ENCODE assay signal across 8 cellular contexts in genomic region chr7:74093671-74094223, GRCh38. TPM values are rescaled to one million over a fixed set of nuclear protein-coding genes. Genes with fewer than 3 reads are reported as not detected.
DNase-seq lines count a peak whose midpoint lies in the region; ATAC-seq and TF ChIP-seq lines count a peak whose summit lies in the region.

No MANE protein-coding gene starts in this region.

- H3K4me1 Mint-ChIP-seq in activated T-cell treated with anti-CD3 and anti-CD28 coated beads, Interleukin-2, amount 50 U/mL, for 24 hours (ENCODE audit: low read depth): peaks cover 26% of the 10 kb centered on the region
- H3K4me1 Mint-ChIP-seq in chondrocyte (ENCODE audit: low read depth): peaks cover 45% of the 10 kb centered on the region

- H3K9me3 Mint-ChIP-seq in activated T-cell treated with anti-CD3 and anti-CD28 coated beads, Interleukin-2, amount 50 U/mL, for 24 hours: no peaks in the 10 kb centered on the region
- H3K9me3 Mint-ChIP-seq in chondrocyte (ENCODE audit: low read depth): peaks cover 5% of the 10 kb centered on the region

- TF ChIP-seq CTCF in chondrocyte (IDR thresholded peaks at IDR 0.05): no peak
- TF ChIP-seq CTCF in omental fat pad (IDR thresholded peaks at IDR 0.05): no peak

- no peak for DNase-seq in activated T-cell treated with anti-CD3 and anti-CD28 coated beads, Interleukin-2, amount 50 U/mL, for 24 hours
- DNase-seq in activated T-cell treated with anti-CD3 and anti-CD28 coated beads, Interleukin-2, amount 50 U/mL, for 1 hour: no peak
- DNase-seq in chondrocyte (ENCODE audit: low spot score): no peak
- DNase-seq in omental fat pad (ENCODE audit: low spot score): no peak
- DNase-seq in inferior parietal cortex (ENCODE audit: extremely low spot score): no peak
- no peak for DNase-seq in AG20443 (ENCODE audit: low spot score)

- H3K27ac Mint-ChIP-seq in activated T-cell treated with anti-CD3 and anti-CD28 coated beads, Interleukin-2, amount 50 U/mL, for 24 hours: peak overlapping the region; percentile 93
- peak overlapping the region; percentile 94 for H3K27ac Mint-ChIP-seq in chondrocyte (ENCODE audit: unreplicated experiment)

- ATAC-seq in HG03378 (IDR thresholded peaks at IDR 0.05; ENCODE audit: unreplicated experiment) (peak; percentile 3), omental fat pad (ENCODE audit: low FRiP score) (peak; percentile 2), HG03139 (IDR thresholded peaks at IDR 0.05; ENCODE audit: unreplicated experiment) (no peak)

- H3K27me3 Mint-ChIP-seq in activated T-cell treated with anti-CD3 and anti-CD28 coated beads, Interleukin-2, amount 50 U/mL, for 24 hours: no peaks in the 10 kb centered on the region
- H3K27me3 Mint-ChIP-seq in chondrocyte (ENCODE audit: low read depth): no peaks in the 10 kb centered on the region

- peak overlapping the region; percentile 78 for H3K4me3 Mint-ChIP-seq in activated T-cell treated with anti-CD3 and anti-CD28 coated beads, Interleukin-2, amount 50 U/mL, for 24 hours
- H3K4me3 Mint-ChIP-seq in chondrocyte (ENCODE audit: unreplicated experiment): peak overlapping the region; percentile 39

- peaks cover 28% of the 10 kb centered on the region for H3K36me3 Mint-ChIP-seq in activated T-cell treated with anti-CD3 and anti-CD28 coated beads, Interleukin-2, amount 50 U/mL, for 24 hours (ENCODE audit: low read depth)
- H3K36me3 Mint-ChIP-seq in chondrocyte (ENCODE audit: low read depth): peaks cover 11% of the 10 kb centered on the region

RNA-seq across cellular contexts. Expression of gene LIMK1, which starts 10.1 kb away (rescaled TPM):
- total RNA-seq in chondrocyte (39.1 to 46.5 TPM (median 41.5 TPM) in 3 replicates), omental fat pad (10 to 100 TPM; 10.4 to 31.0 (median 14.6) TPM)
